Comparison of ENCODE assay signal across 1 cellular context in genomic region chr1:151980287-151981177, GRCh38.
TF ChIP-seq lines count a peak whose summit lies in the region.

No MANE protein-coding gene starts in this region.

TF ChIP-seq in GM23338, 12 proteins besides CTCF, POLR2A, EP300 and RAD21 (continued from another document):
- no peak for TF ChIP-seq ZNF462 (CRISPR knock-in tag; IDR thresholded peaks at IDR 0.05)
- no peak for TF ChIP-seq JUNB (IDR thresholded peaks at IDR 0.05; ENCODE audit: unreplicated experiment)
- no peak for TF ChIP-seq STAT1 (IDR thresholded peaks at IDR 0.05; ENCODE audit: unreplicated experiment)
- TF ChIP-seq NANOG (IDR thresholded peaks at IDR 0.05; ENCODE audit: borderline replicate concordance): no peak
- TF ChIP-seq ZNF114 (CRISPR knock-in tag; IDR thresholded peaks at IDR 0.05): no peak
